Comparison of ENCODE assay signal across 8 cellular contexts in genomic region chr2:47323009-47323821, GRCh38. TPM values are rescaled to one million over a fixed set of nuclear protein-coding genes. Genes with fewer than 3 reads are reported as not detected.
DNase-seq lines count a peak whose midpoint lies in the region; ATAC-seq and TF ChIP-seq lines count a peak whose summit lies in the region.

No MANE protein-coding gene starts in this region.

- H3K9me3 ChIP-seq in thoracic aorta = no peaks in the 10 kb centered on the region

- TF ChIP-seq CTCF in thoracic aorta (IDR thresholded peaks at IDR 0.05) = peak; percentile 98

- peak; percentile 82 for ATAC-seq in GM21737 (IDR thresholded peaks at IDR 0.05; ENCODE audit: unreplicated experiment)
- peak; percentile 76 for ATAC-seq in thoracic aorta (ENCODE audit: insufficient number of reproducible peaks, low FRiP score, low read depth)

- peak; percentile 74 for DNase-seq in EL
- DNase-seq in LHCN-M2 (ENCODE audit: low read depth) = peak; percentile 62
- DNase-seq in RKO (ENCODE audit: low spot score) = peak; percentile 65
- DNase-seq in activated T-helper 1 cell treated with Interleukin-2 at 50 U/mL for 16 hours (ENCODE audit: low read depth) = peak; percentile 32
- peak; percentile 43 for DNase-seq in fibroblast of the conjunctiva (ENCODE audit: low read depth)
- DNase-seq in occipital lobe (lab: John Stamatoyannopoulos, UW) = peak; percentile 72
- peak; percentile 25 for DNase-seq in thoracic aorta (ENCODE audit: low spot score)

- no peak overlapping the region for H3K27ac ChIP-seq in thoracic aorta

- no peak overlapping the region for H3K4me3 ChIP-seq in thoracic aorta

- no peaks in the 10 kb centered on the region for H3K36me3 ChIP-seq in thoracic aorta

- no peaks in the 10 kb centered on the region for H3K27me3 ChIP-seq in thoracic aorta (replicated peaks; ENCODE audit: insufficient read depth)

- peaks cover 0 to 3% of the 10 kb centered on the region in 2 donors for H3K4me1 ChIP-seq in thoracic aorta (ENCODE audit: control insufficient read depth in 1 of 2, low read depth in 2 of 2)

RNA-seq across cellular contexts. Expression of gene EPCAM, which starts 45.9 kb away (rescaled TPM):
- not detected in 2 replicates for total RNA-seq in LHCN-M2 (2014; rRNA removed)
- 0.06 TPM for polyA plus RNA-seq in LHCN-M2 (2012)
- 55.7 TPM for total RNA-seq in occipital lobe
- total RNA-seq in thoracic aorta = 1 to 10 TPM in 1 of 2 donors, not detected in 1; 1.6 TPM

Comparison
In these comparisons a context has a peak if more than half of its experiments do, and no peak if none do; other contexts are left out.
1. RNA of gene EPCAM, which starts 45.9 kb away (total RNA-seq): 55.7 TPM in occipital lobe (single experiment); 1.6 TPM in thoracic aorta and not detected in LHCN-M2; every median in the first group is over 10 times any median in the second.
2. Peak in every context shown above with its lines, with median percentiles within 50 percentile points of each other: DNase-seq.